Comparison of ENCODE assay signal across 2 cellular contexts in the genomic region with DNA sequence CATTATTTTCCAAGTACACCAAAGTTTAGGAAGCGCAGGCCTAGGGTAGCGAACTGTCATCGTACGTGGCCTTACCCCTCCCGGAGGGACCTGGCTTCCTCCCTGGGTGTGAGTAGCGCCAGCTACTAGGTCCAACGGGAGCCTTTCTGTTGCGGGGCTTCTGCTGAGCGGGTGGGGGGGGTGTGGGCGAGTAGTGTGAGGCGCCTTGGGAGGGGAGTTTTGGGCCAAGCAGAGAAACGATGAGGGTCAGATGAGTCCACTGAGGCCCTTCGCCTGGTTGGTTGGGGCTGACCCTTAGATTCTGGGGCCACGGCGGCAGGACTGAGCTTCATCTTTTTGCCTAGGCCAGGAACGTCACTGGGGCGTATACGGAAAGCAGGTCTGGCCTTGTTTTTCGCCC.
TF ChIP-seq lines count a peak whose summit lies in the region.

No MANE protein-coding gene starts in this region.

TF ChIP-seq in SK-N-SH, 30 proteins besides CTCF, POLR2A, EP300 and RAD21 (continued from another document):
- no peak for TF ChIP-seq ZBTB33 (IDR thresholded peaks at IDR 0.05; ENCODE audit: borderline replicate concordance, low read depth)
- TF ChIP-seq NRF1 (IDR thresholded peaks at IDR 0.05; ENCODE audit: low read depth, low read length) = no peak

TF ChIP-seq in SK-N-SH treated with all-trans-retinoic acid at 6 μM for 48 hours, 23 proteins besides CTCF, POLR2A, EP300 and RAD21 (continued from another document):
- TF ChIP-seq, protein P1, sequence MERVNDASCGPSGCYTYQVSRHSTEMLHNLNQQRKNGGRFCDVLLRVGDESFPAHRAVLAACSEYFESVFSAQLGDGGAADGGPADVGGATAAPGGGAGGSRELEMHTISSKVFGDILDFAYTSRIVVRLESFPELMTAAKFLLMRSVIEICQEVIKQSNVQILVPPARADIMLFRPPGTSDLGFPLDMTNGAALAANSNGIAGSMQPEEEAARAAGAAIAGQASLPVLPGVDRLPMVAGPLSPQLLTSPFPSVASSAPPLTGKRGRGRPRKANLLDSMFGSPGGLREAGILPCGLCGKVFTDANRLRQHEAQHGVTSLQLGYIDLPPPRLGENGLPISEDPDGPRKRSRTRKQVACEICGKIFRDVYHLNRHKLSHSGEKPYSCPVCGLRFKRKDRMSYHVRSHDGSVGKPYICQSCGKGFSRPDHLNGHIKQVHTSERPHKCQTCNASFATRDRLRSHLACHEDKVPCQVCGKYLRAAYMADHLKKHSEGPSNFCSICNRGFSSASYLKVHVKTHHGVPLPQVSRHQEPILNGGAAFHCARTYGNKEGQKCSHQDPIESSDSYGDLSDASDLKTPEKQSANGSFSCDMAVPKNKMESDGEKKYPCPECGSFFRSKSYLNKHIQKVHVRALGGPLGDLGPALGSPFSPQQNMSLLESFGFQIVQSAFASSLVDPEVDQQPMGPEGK (CRISPR knock-in tag; IDR thresholded peaks at IDR 0.05; ENCODE audit: borderline replicate concordance) = no peak
- TF ChIP-seq, protein P2, sequence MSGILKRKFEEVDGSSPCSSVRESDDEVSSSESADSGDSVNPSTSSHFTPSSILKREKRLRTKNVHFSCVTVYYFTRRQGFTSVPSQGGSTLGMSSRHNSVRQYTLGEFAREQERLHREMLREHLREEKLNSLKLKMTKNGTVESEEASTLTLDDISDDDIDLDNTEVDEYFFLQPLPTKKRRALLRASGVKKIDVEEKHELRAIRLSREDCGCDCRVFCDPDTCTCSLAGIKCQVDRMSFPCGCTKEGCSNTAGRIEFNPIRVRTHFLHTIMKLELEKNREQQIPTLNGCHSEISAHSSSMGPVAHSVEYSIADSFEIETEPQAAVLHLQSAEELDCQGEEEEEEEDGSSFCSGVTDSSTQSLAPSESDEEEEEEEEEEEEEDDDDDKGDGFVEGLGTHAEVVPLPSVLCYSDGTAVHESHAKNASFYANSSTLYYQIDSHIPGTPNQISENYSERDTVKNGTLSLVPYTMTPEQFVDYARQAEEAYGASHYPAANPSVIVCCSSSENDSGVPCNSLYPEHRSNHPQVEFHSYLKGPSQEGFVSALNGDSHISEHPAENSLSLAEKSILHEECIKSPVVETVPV (CRISPR knock-in tag; IDR thresholded peaks at IDR 0.05) = no peak
- TF ChIP-seq ZC3H10 (CRISPR knock-in tag; IDR thresholded peaks at IDR 0.05) = no peak
- no peak for TF ChIP-seq OSR1 (CRISPR knock-in tag; IDR thresholded peaks at IDR 0.05)
- no peak for TF ChIP-seq ZNF8 (CRISPR knock-in tag; IDR thresholded peaks at IDR 0.05)
- TF ChIP-seq ARNTL (CRISPR knock-in tag; IDR thresholded peaks at IDR 0.05; ENCODE audit: borderline replicate concordance, low read depth) = no peak
TF ChIP-seq in SK-N-SH treated with all-trans-retinoic acid at 6 μM for 48 hours: peak in this region for 0.
